In the genomic region with DNA sequence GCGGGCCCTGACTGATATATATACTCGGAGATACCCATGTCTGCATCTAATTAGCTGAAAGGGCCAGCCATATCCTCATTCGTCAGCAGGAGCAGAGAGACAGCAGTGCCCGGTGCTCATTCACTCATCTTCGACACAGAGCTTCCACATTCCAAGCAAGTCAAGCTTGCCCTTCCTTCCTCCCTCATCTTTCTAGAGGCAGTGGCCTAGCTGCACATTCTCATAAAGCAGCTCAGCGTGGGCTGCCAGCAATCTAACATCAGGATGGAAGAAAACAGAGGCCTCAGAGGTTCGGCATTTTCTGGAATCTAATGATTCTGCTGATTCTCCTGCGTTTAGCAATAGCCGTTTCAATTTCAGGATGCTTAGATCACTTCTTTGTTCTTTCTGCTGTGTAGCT, we compare ENCODE assay signal across 11 cellular contexts.
A peak's percentile ranks its signal among the peaks of the same experiment; 100 is the strongest.
DNase-seq lines count a peak whose midpoint lies in the region; FAIRE-seq and TF ChIP-seq lines count a peak whose summit lies in the region.
"Had no signal": no experiment of that assay in that cellular context is flagged by ENCODE, and none has a peak within 500 bp of the region (broad histone marks: within the 10 kb centered on the region; RNA-seq: fewer than 3 reads in every experiment).

No MANE protein-coding gene starts in this region.

- H3K27ac ChIP-seq in right atrium auricular region, result peak overlapping the region; percentile 8 to 26
- H3K27ac ChIP-seq in endothelial cell of umbilical vein (ENCODE audit: insufficient read depth, low read depth, low read length), result no peak overlapping the region
- H3K27ac ChIP-seq: left ventricle myocardium inferior had no signal

- H3K4me3 ChIP-seq in right atrium auricular region (no peak overlapping the region), endothelial cell of umbilical vein (replicated peaks in 1 of 3; ENCODE audit: insufficient read depth in 1 of 3, low read depth in 1 of 3, low read length in 3 of 3) (no peak overlapping the region)
- H3K4me3 ChIP-seq: left ventricle myocardium inferior had no signal

- DNase-seq in right atrium auricular region (ENCODE audit: low spot score) (no peak), cardiac septum (ENCODE audit: low spot score) (no peak), endothelial cell of umbilical vein (ENCODE audit: low read depth, low spot score) (peak; percentile 52), HK-2 (ENCODE audit: unreplicated experiment) (no peak), DMS114 treated with DMSO at 0.1 percent for 48 hours (lab: John Stamatoyannopoulos, UW; ENCODE audit: unreplicated experiment) (no peak), middle frontal gyrus (ENCODE audit: extremely low spot score, low spot score) (no peak), LoVo (ENCODE audit: low spot score) (no peak)
- DNase-seq: activated T-cell treated with anti-CD3 and anti-CD28 coated beads, Interleukin-2, amount 50 U/mL, for 4 hours; effector memory CD4-positive, alpha-beta T cell; left ventricle myocardium inferior had no signal

- H3K9ac ChIP-seq in endothelial cell of umbilical vein (replicated peaks; ENCODE audit: extremely low read depth, insufficient read depth, low read length), result no peak overlapping the region

- BruUV-seq in endothelial cell of umbilical vein (replicated peaks; lab: Mats Ljungman, UMichigan), result no TSS peak

- no peak for TF ChIP-seq POLR2A in endothelial cell of umbilical vein (IDR thresholded peaks at IDR 0.05; ENCODE audit: low read depth, low read length)

- intact Hi-C loops in cardiac septum (cut with DNase I) (no loop called here), endothelial cell of umbilical vein (cut with micrococcal nuclease) (no loop called here)

- H3K27ac Mint-ChIP-seq in nephron, result peak overlapping the region; percentile 92 to 94 (median 93)

- H3K36me3 ChIP-seq in right atrium auricular region, result no peaks in the 10 kb centered on the region
- no peaks in the 10 kb centered on the region for H3K36me3 ChIP-seq in endothelial cell of umbilical vein (ENCODE audit: control insufficient read depth in 2 of 2, extremely low read depth in 1 of 2, insufficient read depth in 2 of 2, low read length in 2 of 2)
- H3K36me3 ChIP-seq: left ventricle myocardium inferior had no signal

- FAIRE-seq in endothelial cell of umbilical vein (lab: Jason Lieb, UNC), result peak; percentile 82

- H3K9me1 ChIP-seq in endothelial cell of umbilical vein (replicated peaks; ENCODE audit: control insufficient read depth, extremely low read depth, insufficient read depth, low read length), result no peaks in the 10 kb centered on the region

- no peaks in the 10 kb centered on the region for H3K9me3 Mint-ChIP-seq in nephron
- H3K9me3 Mint-ChIP-seq: activated T-cell treated with anti-CD3 and anti-CD28 coated beads, Interleukin-2, amount 50 U/mL, for 4 hours had no signal

- H3K4me1 Mint-ChIP-seq in nephron, result peaks cover 75% of the 10 kb centered on the region

- POLR2A ChIA-PET in endothelial cell of umbilical vein (lab: Charles Lee), result interaction anchor here (0.6 to 1.8 kb wide), 2 partner anchors 48 to 113 kb away, joined by 5 to 9 read pairs; a partner anchor contains a TSS

- H3K36me3 Mint-ChIP-seq in nephron (ENCODE audit: low read depth), result no peaks in the 10 kb centered on the region

- H2AFZ ChIP-seq in endothelial cell of umbilical vein (ENCODE audit: low read depth, low read length), result peak overlapping the region; percentile 53

- no peaks in the 10 kb centered on the region for H3K27me3 Mint-ChIP-seq in nephron (ENCODE audit: low read depth)

- dilution Hi-C loops in endothelial cell of umbilical vein (cut with MboI; ENCODE audit: extremely low pct_ligation_motif_present, low sequenced_read_pairs), result no loop called here

- no peak for TF ChIP-seq CTCF in right atrium auricular region (IDR thresholded peaks at IDR 0.05)
- no peak for TF ChIP-seq CTCF in endothelial cell of umbilical vein (IDR thresholded peaks at IDR 0.05; ENCODE audit: extremely low read depth in 1 of 2, insufficient read depth in 1 of 2, low read depth in 1 of 2, low read length in 2 of 2)
- TF ChIP-seq CTCF in nephron (IDR thresholded peaks at IDR 0.05; ENCODE audit: unreplicated experiment in 3 of 3), result no peak

- peak overlapping the region in 2 of 3 experiments; percentile 2 to 10 for H3K4me3 Mint-ChIP-seq in nephron
- H3K4me3 Mint-ChIP-seq: activated T-cell treated with anti-CD3 and anti-CD28 coated beads, Interleukin-2, amount 50 U/mL, for 4 hours had no signal

- H3K4me1 ChIP-seq in right atrium auricular region (peaks cover 0 to 49% of the 10 kb centered on the region in 2 donors), endothelial cell of umbilical vein (ENCODE audit: control insufficient read depth, extremely low read depth, insufficient read depth, low read length) (peaks cover 55% of the 10 kb centered on the region)

- no peaks in the 10 kb centered on the region for H3K79me2 ChIP-seq in endothelial cell of umbilical vein (ENCODE audit: control insufficient read depth, insufficient read depth, low read length)

- CTCF ChIA-PET in endothelial cell of umbilical vein (lab: Charles Lee), result interaction anchor here (0.8 to 2.6 kb wide), 11 partner anchors 10 to 263 kb away, joined by 3 to 26 read pairs (median 5); a partner anchor contains a TSS

- H3K4me2 ChIP-seq in endothelial cell of umbilical vein (ENCODE audit: insufficient read depth, low read length), result peak overlapping the region; percentile 2

- H3K9me3 ChIP-seq in right atrium auricular region (no peaks in the 10 kb centered on the region), endothelial cell of umbilical vein (replicated peaks; ENCODE audit: control insufficient read depth, insufficient read depth, low read length) (no peaks in the 10 kb centered on the region)
- H3K9me3 ChIP-seq: left ventricle myocardium inferior had no signal

- no peaks in the 10 kb centered on the region for H3K27me3 ChIP-seq in right atrium auricular region
- H3K27me3 ChIP-seq in endothelial cell of umbilical vein (ENCODE audit: control insufficient read depth in 2 of 2, insufficient read depth in 2 of 2, low read length in 2 of 2), result no peaks in the 10 kb centered on the region

- no peaks in the 10 kb centered on the region for H4K20me1 ChIP-seq in endothelial cell of umbilical vein (replicated peaks; ENCODE audit: control insufficient read depth, extremely low read depth, insufficient read depth, low read length)

TF ChIP-seq in endothelial cell of umbilical vein, 7 proteins besides CTCF, POLR2A, EP300 and RAD21:
- TF ChIP-seq JUN (IDR thresholded peaks at IDR 0.05; ENCODE audit: borderline replicate concordance, insufficient read depth, insufficient read length, low read depth), result no peak
- TF ChIP-seq MYC (IDR thresholded peaks at IDR 0.05; ENCODE audit: low read depth, low read length), result no peak
- no peak for TF ChIP-seq POLR2AphosphoS5 (IDR thresholded peaks at IDR 0.05; ENCODE audit: insufficient read depth, low read depth, low read length)
- TF ChIP-seq EZH2 (IDR thresholded peaks at IDR 0.05; ENCODE audit: borderline replicate concordance, low read depth, low read length, severe bottlenecking), result no peak
- TF ChIP-seq, protein P1, sequence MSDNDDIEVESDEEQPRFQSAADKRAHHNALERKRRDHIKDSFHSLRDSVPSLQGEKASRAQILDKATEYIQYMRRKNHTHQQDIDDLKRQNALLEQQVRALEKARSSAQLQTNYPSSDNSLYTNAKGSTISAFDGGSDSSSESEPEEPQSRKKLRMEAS (IDR thresholded peaks at IDR 0.05; ENCODE audit: insufficient read depth, insufficient read length), result no peak
- no peak for TF ChIP-seq FOS (IDR thresholded peaks at IDR 0.05; ENCODE audit: borderline replicate concordance, insufficient read depth, low read length)
- no peak for TF ChIP-seq GATA2 (IDR thresholded peaks at IDR 0.05; ENCODE audit: insufficient read depth, insufficient read length, low read depth, low read length)
TF ChIP-seq in endothelial cell of umbilical vein: peak in this region for 0.
